In genomic region chr15:84910928-84911623, GRCh38 we compare ENCODE assay signal across 14 cellular contexts. TPM values are rescaled to one million over a fixed set of nuclear protein-coding genes. Genes with fewer than 3 reads are reported as not detected.
DNase-seq lines count a peak whose midpoint lies in the region; ATAC-seq, FAIRE-seq and TF ChIP-seq lines count a peak whose summit lies in the region.
"Had no signal": no experiment of that assay in that cellular context is flagged by ENCODE, and none has a peak within 500 bp of the region (broad histone marks: within the 10 kb centered on the region; RNA-seq: fewer than 3 reads in every experiment).

No MANE protein-coding gene starts in this region.

- H3K9ac ChIP-seq in skeletal muscle satellite cell (ENCODE audit: low read depth, low read length): no peak overlapping the region

- H3K9me2 ChIP-seq in hepatocyte (replicated peaks; ENCODE audit: insufficient read depth): no peaks in the 10 kb centered on the region

- WGBS in hepatocyte (ENCODE audit: low lambda C conversion rate, missing lambda C conversion rate): 96% methylated on average over 17 of the region's 17 CpGs

- BruUV-seq in Panc1 (replicated peaks; lab: Mats Ljungman, UMichigan): no TSS peak

- H3K4me2 ChIP-seq in hepatocyte (no peak overlapping the region), skeletal muscle satellite cell (ENCODE audit: low read length) (no peak overlapping the region)

- no peaks in the 10 kb centered on the region for H3K9me3 ChIP-seq in Panc1 (ENCODE audit: control insufficient read depth, insufficient read depth, low read depth, low read length)
- H3K9me3 ChIP-seq in hepatocyte (ENCODE audit: low read depth): no peaks in the 10 kb centered on the region
- no peaks in the 10 kb centered on the region for H3K9me3 ChIP-seq in skeletal muscle satellite cell (replicated peaks; ENCODE audit: low read length)
- H3K9me3 ChIP-seq: HAP-1 had no signal

- DNase-seq in NCI-H1105 treated with DMSO at 0.1 percent for 48 hours (lab: John Stamatoyannopoulos, UW) (peak; percentile 7), Panc1 (ENCODE audit: low read depth, low spot score) (no peak), hepatocyte (ENCODE audit: low spot score) (no peak), RCC 7860 (ENCODE audit: low spot score) (no peak), H4 (ENCODE audit: low spot score) (no peak), H7 (no peak)
- DNase-seq: activated CD4-positive, alpha-beta T cell treated with anti-CD3 and anti-CD28 coated beads for 4 hours; activated gamma-delta T cell; CD8-positive, alpha-beta memory T cell; mesendoderm; NCI-H524 had no signal

- H3K4me1 ChIP-seq in Panc1 (ENCODE audit: control insufficient read depth, insufficient read depth, low read length): peaks cover 33% of the 10 kb centered on the region
- H3K4me1 ChIP-seq in hepatocyte (ENCODE audit: insufficient read depth): peaks cover 47% of the 10 kb centered on the region
- H3K4me1 ChIP-seq in skeletal muscle satellite cell (ENCODE audit: control insufficient read depth, insufficient read depth, low read length): peaks cover 44% of the 10 kb centered on the region
- H3K4me1 ChIP-seq: HAP-1 had no signal

- intact Hi-C loops in Panc1 (cut with micrococcal nuclease; ENCODE audit: unreplicated experiment): no loop called here

- in situ Hi-C loops in Panc1 (cut with HindIII; ENCODE audit: low pct_unique_long_range_greater_than_20kb, low sequenced_read_pairs): no loop called here

- H3K27ac ChIP-seq in Panc1 (ENCODE audit: low read length) (peak overlapping the region; percentile 71), hepatocyte (peak overlapping the region; percentile 95)

- H3K27me3 ChIP-seq in Panc1 (ENCODE audit: control insufficient read depth, insufficient read depth, low read length) (no peaks in the 10 kb centered on the region), hepatocyte (no peaks in the 10 kb centered on the region), skeletal muscle satellite cell (ENCODE audit: control insufficient read depth, insufficient read depth, low read length) (no peaks in the 10 kb centered on the region), H7 (ENCODE audit: control insufficient read depth, insufficient read depth, low read length) (no peaks in the 10 kb centered on the region)

- H4K20me1 ChIP-seq in hepatocyte (ENCODE audit: insufficient read depth, poor library complexity, severe bottlenecking): no peaks in the 10 kb centered on the region

- H3K79me2 ChIP-seq in hepatocyte: no peaks in the 10 kb centered on the region

- H3K4me3 ChIP-seq in Panc1 (ENCODE audit: low read depth in 2 of 2, low read length in 2 of 2) (no peak overlapping the region), hepatocyte (no peak overlapping the region), skeletal muscle satellite cell (ENCODE audit: low read length) (peak overlapping the region; percentile 9), H7 (ENCODE audit: insufficient read depth, low read depth, low read length) (no peak overlapping the region)
- H3K4me3 ChIP-seq: HAP-1 had no signal

- no peak for FAIRE-seq in RCC 7860 (lab: Jason Lieb, UNC)

- ATAC-seq in Panc1 (no peak), GM19351 (IDR thresholded peaks at IDR 0.05; ENCODE audit: unreplicated experiment) (no peak)

- H2AFZ ChIP-seq in hepatocyte: no peak overlapping the region

- TF ChIP-seq CTCF in Panc1 (IDR thresholded peaks at IDR 0.05) (no peak), hepatocyte (IDR thresholded peaks at IDR 0.05; ENCODE audit: poor library complexity) (no peak)

- H3K36me3 ChIP-seq in Panc1 (ENCODE audit: control insufficient read depth, insufficient read depth, low read length) (no peaks in the 10 kb centered on the region), hepatocyte (replicated peaks; ENCODE audit: insufficient read depth, low read depth) (no peaks in the 10 kb centered on the region), skeletal muscle satellite cell (ENCODE audit: insufficient read depth, low read length) (no peaks in the 10 kb centered on the region), H7 (replicated peaks; ENCODE audit: control insufficient read depth, insufficient read depth, low read length) (no peaks in the 10 kb centered on the region)
- H3K36me3 ChIP-seq: HAP-1 had no signal

- CTCF ChIA-PET in Panc1 (lab: Charles Lee): interaction anchor here (1.5 kb wide), 1 partner anchor 13 kb away, joined by 3 read pairs; no protein-coding TSS in a partner anchor

- POLR2A ChIA-PET in Panc1 (lab: Charles Lee): no interaction called here

RNA-seq across cellular contexts. Expression of gene SLC28A1, which starts 26.6 kb away (rescaled TPM):
- not detected for total RNA-seq in Panc1 (2021; ENCODE audit: unreplicated experiment)
- polyA plus RNA-seq in Panc1 (2012; ENCODE audit: insufficient read length): not detected
- total RNA-seq in hepatocyte: 2.7 and 3.0 TPM in 2 replicates
- 1.5 and 2.5 TPM in 2 replicates for polyA plus RNA-seq in hepatocyte
- not detected in 2 replicates for total RNA-seq in skeletal muscle satellite cell (2012; rRNA removed)
- total RNA-seq in H4 (2014; rRNA removed; shearing (Covaris generic)): 0.08 TPM in 1 of 2 replicates, not detected in the other
- total RNA-seq in H7 (2014; rRNA removed; shearing (Covaris generic)): not detected in 2 replicates
- total RNA-seq: CD8-positive, alpha-beta memory T cell had no signal
- polyA plus RNA-seq: CD8-positive, alpha-beta memory T cell had no signal
